In the genomic region with DNA sequence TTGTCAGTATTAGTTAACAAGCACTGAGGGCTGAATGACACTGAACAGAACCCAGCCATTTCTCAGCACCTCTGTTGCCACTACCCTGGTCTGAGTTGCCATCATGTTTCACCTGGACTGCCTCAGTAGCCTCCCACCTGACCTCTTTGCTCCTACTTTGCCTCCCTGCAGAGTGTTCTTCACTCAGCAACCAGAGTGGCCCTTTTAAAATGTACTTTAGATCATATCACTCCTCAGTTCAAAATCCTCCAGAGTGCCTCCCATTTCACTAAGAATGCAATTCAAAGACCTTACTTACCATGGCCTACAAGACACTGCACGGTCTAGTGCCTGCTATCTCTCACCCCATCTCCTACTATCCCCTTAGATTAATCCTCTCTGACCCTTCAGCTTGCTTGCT, we compare ENCODE assay signal across 19 cellular contexts.
"Had no signal": no experiment of that assay in that cellular context is flagged by ENCODE, and none has a peak within 500 bp of the region (broad histone marks: within the 10 kb centered on the region; RNA-seq: fewer than 3 reads in every experiment).

No MANE protein-coding gene starts in this region.

- DNase-seq: effector memory CD8-positive, alpha-beta T cell; foreskin keratinocyte; immature natural killer cell; kidney; left cardiac atrium; left ventricle myocardium superior; mesenchymal stem cell; midbrain; occipital lobe; pancreas; right lobe of liver; stimulated activated CD4-positive, alpha-beta T cell treated with anti-CD3 and anti-CD28 coated beads, Interleukin-4, amount 100 ng/mL, for 24 hours; tibial artery had no signal

- H3K4me1 ChIP-seq: foreskin keratinocyte, pancreas, right lobe of liver had no signal

- H3K27me3 ChIP-seq: pancreas, right lobe of liver, tibial artery had no signal

- ATAC-seq: effector memory CD8-positive, alpha-beta T cell; foreskin keratinocyte; left cardiac atrium; left ventricle myocardium superior; natural killer cell treated with Interleukin-12 subunit alpha and Interleukin-12 subunit beta and Interleukin-15 and Interleukin-18, amount 100 ng/mL, for 72 hours; pancreas; right lobe of liver; stimulated activated memory B cell treated with anti-CD40 and anti-IgM and Interleukin-4, amounts not matched to agents 10 μg/mL and 1 μg/mL and 100 μg/mL, for 72 hours had no signal

- H3K4me3 ChIP-seq: lung, pancreas, right lobe of liver, tibial artery had no signal

- H3K9me3 ChIP-seq: pancreas, right lobe of liver, tibial artery had no signal

- H3K4me3 Mint-ChIP-seq: dendritic cell treated with granulocyte-macrophage colony-stimulating factor and Interleukin-4, amounts not matched to agents 40 ng/mL and 50 ng/mL, for 4 days; effector memory CD8-positive, alpha-beta T cell; immature natural killer cell; natural killer cell treated with Interleukin-12 subunit alpha and Interleukin-12 subunit beta and Interleukin-15 and Interleukin-18, amount 100 ng/mL, for 72 hours; stimulated activated memory B cell treated with anti-CD40 and anti-IgM and Interleukin-4, amounts not matched to agents 10 μg/mL and 1 μg/mL and 100 μg/mL, for 72 hours; stimulated activated naive CD8-positive, alpha-beta T cell treated with anti-CD3 and anti-CD28 coated beads, Interleukin-15, Interleukin-2, amounts not matched to agents 100 ng/mL and 50 ng/mL, for 24 hours had no signal

- H3K27ac ChIP-seq: foreskin keratinocyte, pancreas, right lobe of liver, tibial artery had no signal

- H3K27ac Mint-ChIP-seq: dendritic cell treated with granulocyte-macrophage colony-stimulating factor and Interleukin-4, amounts not matched to agents 40 ng/mL and 50 ng/mL, for 4 days; effector memory CD8-positive, alpha-beta T cell; immature natural killer cell; natural killer cell treated with Interleukin-12 subunit alpha and Interleukin-12 subunit beta and Interleukin-15 and Interleukin-18, amount 100 ng/mL, for 72 hours; progenitor cell of endocrine pancreas; stimulated activated memory B cell treated with anti-CD40 and anti-IgM and Interleukin-4, amounts not matched to agents 10 μg/mL and 1 μg/mL and 100 μg/mL, for 72 hours; stimulated activated naive CD8-positive, alpha-beta T cell treated with anti-CD3 and anti-CD28 coated beads, Interleukin-15, Interleukin-2, amounts not matched to agents 100 ng/mL and 50 ng/mL, for 24 hours had no signal

- H3K27me3 Mint-ChIP-seq: natural killer cell treated with Interleukin-12 subunit alpha and Interleukin-12 subunit beta and Interleukin-15 and Interleukin-18, amount 100 ng/mL, for 72 hours; progenitor cell of endocrine pancreas; stimulated activated memory B cell treated with anti-CD40 and anti-IgM and Interleukin-4, amounts not matched to agents 10 μg/mL and 1 μg/mL and 100 μg/mL, for 72 hours; stimulated activated naive CD8-positive, alpha-beta T cell treated with anti-CD3 and anti-CD28 coated beads, Interleukin-15, Interleukin-2, amounts not matched to agents 100 ng/mL and 50 ng/mL, for 24 hours had no signal

- H3K9me3 Mint-ChIP-seq: dendritic cell treated with granulocyte-macrophage colony-stimulating factor and Interleukin-4, amounts not matched to agents 40 ng/mL and 50 ng/mL, for 4 days; effector memory CD8-positive, alpha-beta T cell; immature natural killer cell; natural killer cell treated with Interleukin-12 subunit alpha and Interleukin-12 subunit beta and Interleukin-15 and Interleukin-18, amount 100 ng/mL, for 72 hours; stimulated activated memory B cell treated with anti-CD40 and anti-IgM and Interleukin-4, amounts not matched to agents 10 μg/mL and 1 μg/mL and 100 μg/mL, for 72 hours; stimulated activated naive CD8-positive, alpha-beta T cell treated with anti-CD3 and anti-CD28 coated beads, Interleukin-15, Interleukin-2, amounts not matched to agents 100 ng/mL and 50 ng/mL, for 24 hours had no signal

- H3K36me3 Mint-ChIP-seq: immature natural killer cell; natural killer cell treated with Interleukin-12 subunit alpha and Interleukin-12 subunit beta and Interleukin-15 and Interleukin-18, amount 100 ng/mL, for 72 hours; stimulated activated memory B cell treated with anti-CD40 and anti-IgM and Interleukin-4, amounts not matched to agents 10 μg/mL and 1 μg/mL and 100 μg/mL, for 72 hours had no signal

- H3K36me3 ChIP-seq: pancreas, right lobe of liver, tibial artery had no signal

- H3K4me1 Mint-ChIP-seq: immature natural killer cell had no signal
